1 cellular context compared by ENCODE assay signal in the genomic region with DNA sequence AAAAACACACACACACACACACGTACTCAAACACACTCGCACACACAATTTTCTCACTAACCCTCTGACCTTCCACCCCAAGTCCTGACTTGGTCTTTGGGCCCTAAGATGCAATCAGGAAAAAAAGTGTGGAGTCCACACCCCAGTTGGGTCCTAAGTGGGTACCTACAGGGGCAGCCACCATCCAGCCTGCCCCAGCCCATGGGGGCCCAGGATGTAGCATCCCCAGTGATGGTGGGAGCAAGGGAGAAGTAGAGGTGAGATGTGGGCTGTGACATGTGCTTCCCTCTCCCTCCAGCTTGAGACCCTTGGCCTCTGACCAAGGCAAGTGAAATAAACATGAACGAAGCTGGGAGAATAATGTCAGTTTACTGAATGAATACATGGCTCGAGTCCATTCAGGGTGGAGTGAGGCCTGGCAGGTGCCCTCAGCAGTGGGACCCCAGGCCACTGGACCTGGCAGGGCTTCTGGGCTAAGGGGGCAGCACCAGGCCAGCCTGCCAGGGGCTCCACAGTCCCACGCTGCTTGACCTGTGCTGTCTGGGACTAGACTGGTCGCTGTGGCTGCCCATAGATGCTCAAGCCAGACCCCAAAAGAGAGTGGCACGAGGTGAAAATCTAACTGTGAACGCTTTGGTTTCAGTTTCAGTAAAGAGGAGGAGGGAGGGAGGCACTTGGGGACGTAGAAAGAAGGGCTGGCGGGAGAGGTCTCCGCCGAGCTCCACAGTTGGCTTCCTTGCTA.
TF ChIP-seq lines count a peak whose summit lies in the region.

No MANE protein-coding gene starts in this region.

TF ChIP-seq in H1, 55 proteins besides CTCF, POLR2A, EP300 and RAD21:
- TF ChIP-seq FOSL1 (IDR thresholded peaks at IDR 0.05; ENCODE audit: insufficient read depth, low read depth, low read length) (no peak), KDM5A (IDR thresholded peaks at IDR 0.05; ENCODE audit: low read length) (no peak), SP4 (IDR thresholded peaks at IDR 0.05; ENCODE audit: low read length) (no peak), BRCA1 (IDR thresholded peaks at IDR 0.05; ENCODE audit: low read depth, low read length) (no peak), PHF8 (conservative IDR thresholded peaks at IDR 0.05; ENCODE audit: low read depth, low read length) (no peak), CBX8 (IDR thresholded peaks at IDR 0.05; ENCODE audit: borderline replicate concordance, low read depth, low read length) (no peak), SIX5 (IDR thresholded peaks at IDR 0.05; ENCODE audit: low read depth, low read length) (no peak), BCL11A (IDR thresholded peaks at IDR 0.05; ENCODE audit: low read depth in 2 of 2, low read length in 2 of 2) (no peak), TAF7 (optimal IDR thresholded peaks at IDR 0.05; ENCODE audit: borderline replicate concordance, low read depth, low read length) (no peak), NRF1 (IDR thresholded peaks at IDR 0.05; ENCODE audit: low read depth, low read length) (no peak), CREB1 (IDR thresholded peaks at IDR 0.05) (no peak), TAF1 (IDR thresholded peaks at IDR 0.05; ENCODE audit: low read depth, low read length) (no peak), SP2 (IDR thresholded peaks at IDR 0.05; ENCODE audit: low read length) (no peak), GTF2F1 (IDR thresholded peaks at IDR 0.05; ENCODE audit: borderline replicate concordance, low read depth, low read length) (no peak), MAFK (IDR thresholded peaks at IDR 0.05; ENCODE audit: low read depth, low read length) (no peak), CHD1 (IDR thresholded peaks at IDR 0.05; ENCODE audit: low read depth, low read length) (no peak), ASH2L (IDR thresholded peaks at IDR 0.05; ENCODE audit: low read length) (no peak), JUND (IDR thresholded peaks at IDR 0.05; ENCODE audit: low read length) (no peak)
- TF ChIP-seq, protein P1, sequence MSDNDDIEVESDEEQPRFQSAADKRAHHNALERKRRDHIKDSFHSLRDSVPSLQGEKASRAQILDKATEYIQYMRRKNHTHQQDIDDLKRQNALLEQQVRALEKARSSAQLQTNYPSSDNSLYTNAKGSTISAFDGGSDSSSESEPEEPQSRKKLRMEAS (IDR thresholded peaks at IDR 0.05): no peak
- TF ChIP-seq, protein P2, sequence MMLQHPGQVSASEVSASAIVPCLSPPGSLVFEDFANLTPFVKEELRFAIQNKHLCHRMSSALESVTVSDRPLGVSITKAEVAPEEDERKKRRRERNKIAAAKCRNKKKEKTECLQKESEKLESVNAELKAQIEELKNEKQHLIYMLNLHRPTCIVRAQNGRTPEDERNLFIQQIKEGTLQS (IDR thresholded peaks at IDR 0.05; ENCODE audit: insufficient read depth, low read depth, low read length): no peak
TF ChIP-seq in H1: peak in this region for 0.
